8 cellular contexts compared by ENCODE assay signal in genomic region chr1:146298575-146298897, GRCh38.
A peak's percentile ranks its signal among the peaks of the same experiment; 100 is the strongest.
DNase-seq lines count a peak whose midpoint lies in the region; ATAC-seq and TF ChIP-seq lines count a peak whose summit lies in the region.
"Not testable (repeated sequence)": the region's sequence is repeated elsewhere in the genome, so short reads cannot be mapped to it uniquely, and the experiment has no call there.

No MANE protein-coding gene starts in this region.

- TF ChIP-seq CTCF in WTC11 (IDR thresholded peaks at IDR 0.05); omental fat pad (IDR thresholded peaks at IDR 0.05): not testable (repeated sequence)

- intact Hi-C loops in Right ventricle myocardium inferior (cut with DNase I), result not testable (repeated sequence)

- not testable (repeated sequence) for H3K27ac Mint-ChIP-seq in WTC11

- not testable (repeated sequence) for H3K4me1 Mint-ChIP-seq in WTC11

- not testable (repeated sequence) for DNase-seq in WTC11 (ENCODE audit: low spot score); Right ventricle myocardium inferior (ENCODE audit: missing footprints); omental fat pad (ENCODE audit: low spot score)

- not testable (repeated sequence) for H3K9me3 Mint-ChIP-seq in WTC11

- not testable (repeated sequence) for H3K27me3 Mint-ChIP-seq in WTC11 (ENCODE audit: low read depth)

- ATAC-seq in GM18498 (IDR thresholded peaks at IDR 0.05; ENCODE audit: unreplicated experiment) (peak; percentile 86), GM19328 (IDR thresholded peaks at IDR 0.05; ENCODE audit: unreplicated experiment) (peak; percentile 67), GM21576 (IDR thresholded peaks at IDR 0.05; ENCODE audit: unreplicated experiment) (peak; percentile 88), HG02884 (IDR thresholded peaks at IDR 0.05; ENCODE audit: unreplicated experiment) (peak; percentile 92), HG03342 (IDR thresholded peaks at IDR 0.05; ENCODE audit: unreplicated experiment) (peak; percentile 90), WTC11 (peak; percentile 90), Right ventricle myocardium inferior (peak; percentile 96), omental fat pad (ENCODE audit: low FRiP score) (peak; percentile 96)

- CTCF ChIA-PET in WTC11 (lab: Charles Lee), result not testable (repeated sequence)

- POLR2A ChIA-PET in WTC11 (lab: Charles Lee), result not testable (repeated sequence)

- not testable (repeated sequence) for H3K36me3 Mint-ChIP-seq in WTC11

- not testable (repeated sequence) for H3K4me3 Mint-ChIP-seq in WTC11
